In genomic region chr3:31476209-31476608, GRCh38 we compare ENCODE assay signal across 29 cellular contexts.
"Had no signal": no experiment of that assay in that cellular context is flagged by ENCODE, and none has a peak within 500 bp of the region (broad histone marks: within the 10 kb centered on the region; RNA-seq: fewer than 3 reads in every experiment).

No MANE protein-coding gene starts in this region.

- ATAC-seq: effector memory CD8-positive, alpha-beta T cell; left lobe of liver; mucosa of descending colon; naive thymus-derived CD4-positive, alpha-beta T cell; psoas muscle; right lobe of liver; stimulated activated naive CD8-positive, alpha-beta T cell treated with anti-CD3 and anti-CD28 coated beads, Interleukin-15, amount 100 ng/mL, for 72 hours had no signal

- H3K36me3 ChIP-seq: ovary, right lobe of liver, suprapubic skin, vagina had no signal

- H3K4me1 ChIP-seq: psoas muscle, right lobe of liver, suprapubic skin, vagina had no signal

- DNase-seq: dermis blood vessel endothelial cell; effector memory CD8-positive, alpha-beta T cell; erythroblast; head of caudate nucleus; kidney; mesenchymal stem cell; mucosa of descending colon; naive thymus-derived CD4-positive, alpha-beta T cell; nephron progenitor cell; occipital lobe; ovary; posterior cingulate gyrus; psoas muscle; right lobe of liver; stimulated activated CD4-positive, alpha-beta T cell treated with anti-CD3 and anti-CD28 coated beads, Interleukin-12 subunit alpha, Interleukin-12 subunit beta, amount 100 ng/mL, for 4 hours; stimulated activated CD4-positive, alpha-beta T cell treated with anti-CD3 and anti-CD28 coated beads, Interleukin-1b, Interleukin-23, amount 100 ng/mL, for 48 hours; stimulated activated CD4-positive, alpha-beta T cell treated with anti-CD3 and anti-CD28 coated beads, Interleukin-4, amount 100 ng/mL, for 1 hour; stimulated activated CD8-positive, alpha-beta memory T cell treated with anti-CD3 and anti-CD28 coated beads, Interleukin-4, amount 100 ng/mL, for 48 hours; stimulated activated naive CD4-positive, alpha-beta T cell; stimulated activated naive CD8-positive, alpha-beta T cell treated with anti-CD3 and anti-CD28 coated beads, Interleukin-15, amount 100 ng/mL, for 72 hours; trophoblast cell had no signal

- H3K27me3 ChIP-seq: ovary, right lobe of liver, suprapubic skin, vagina had no signal

- FAIRE-seq: endometrium, frontal cortex, kidney had no signal

- H3K4me2 ChIP-seq: smooth muscle cell had no signal

- H3K27ac ChIP-seq: coronary artery, ovary, psoas muscle, right lobe of liver, suprapubic skin, vagina had no signal

- H3K9me3 ChIP-seq: mucosa of descending colon, ovary, psoas muscle, right lobe of liver, suprapubic skin, vagina had no signal

- H3K4me3 ChIP-seq: coronary artery, lung, mucosa of descending colon, ovary, psoas muscle, right lobe of liver, smooth muscle cell, suprapubic skin, vagina had no signal
